20 cellular contexts compared by ENCODE assay signal in genomic region chr1:28364888-28365287, GRCh38. TPM values are rescaled to one million over a fixed set of nuclear protein-coding genes. Genes with fewer than 3 reads are reported as not detected.
DNase-seq lines count a peak whose midpoint lies in the region; ATAC-seq, FAIRE-seq and TF ChIP-seq lines count a peak whose summit lies in the region.
"Had no signal": no experiment of that assay in that cellular context is flagged by ENCODE, and none has a peak within 500 bp of the region (broad histone marks: within the 10 kb centered on the region; RNA-seq: fewer than 3 reads in every experiment).

No MANE protein-coding gene starts in this region.

- H3K4me3 ChIP-seq in astrocyte (ENCODE audit: insufficient read depth, low read depth, low read length) (no peak overlapping the region), endothelial cell of umbilical vein (replicated peaks in 1 of 3; ENCODE audit: insufficient read depth in 1 of 3, low read depth in 1 of 3, low read length in 3 of 3) (no peak overlapping the region), sigmoid colon (no peak overlapping the region)
- H3K4me3 ChIP-seq: GM23248 had no signal

- peak overlapping the region; percentile 34 for H3K4me3 Mint-ChIP-seq in astrocyte (ENCODE audit: unreplicated experiment)
- H3K4me3 Mint-ChIP-seq: CD4-positive, alpha-beta memory T cell had no signal

- TF ChIP-seq CTCF in astrocyte (IDR thresholded peaks at IDR 0.05; ENCODE audit: insufficient read depth, low read depth, low read length) (no peak), endothelial cell of umbilical vein (IDR thresholded peaks at IDR 0.05; ENCODE audit: extremely low read depth in 1 of 2, insufficient read depth in 1 of 2, low read depth in 1 of 2, low read length in 2 of 2) (no peak), sigmoid colon (IDR thresholded peaks at IDR 0.05) (no peak)

- no peak for ATAC-seq in HG02884 (IDR thresholded peaks at IDR 0.05; ENCODE audit: unreplicated experiment)
- no peak for ATAC-seq in GM18519 (IDR thresholded peaks at IDR 0.05; ENCODE audit: low FRiP score, unreplicated experiment)

- dilution Hi-C loops in endothelial cell of umbilical vein (cut with MboI; ENCODE audit: extremely low pct_ligation_motif_present, low sequenced_read_pairs) = no loop called here

- no peak overlapping the region for H3K27ac ChIP-seq in astrocyte (ENCODE audit: low read depth, low read length)
- H3K27ac ChIP-seq in endothelial cell of umbilical vein (ENCODE audit: insufficient read depth, low read depth, low read length) = no peak overlapping the region
- no peak overlapping the region for H3K27ac ChIP-seq in sigmoid colon
- H3K27ac ChIP-seq: GM23248 had no signal

- TF ChIP-seq POLR2A in endothelial cell of umbilical vein (IDR thresholded peaks at IDR 0.05; ENCODE audit: low read depth, low read length) (no peak), sigmoid colon (IDR thresholded peaks at IDR 0.05) (no peak)

- CTCF ChIA-PET in endothelial cell of umbilical vein (lab: Charles Lee) = interaction anchor here (2.6 to 3.6 kb wide), 2 partner anchors 10 to 238 kb away, joined by 7 to 20 read pairs; no protein-coding TSS in a partner anchor

- H3K27me3 ChIP-seq in astrocyte (ENCODE audit: insufficient read depth, low read length) = no peaks in the 10 kb centered on the region
- no peaks in the 10 kb centered on the region for H3K27me3 ChIP-seq in endothelial cell of umbilical vein (ENCODE audit: control insufficient read depth in 2 of 2, insufficient read depth in 2 of 2, low read length in 2 of 2)
- no peaks in the 10 kb centered on the region for H3K27me3 ChIP-seq in sigmoid colon

- H3K27ac Mint-ChIP-seq in astrocyte (ENCODE audit: unreplicated experiment) = no peak overlapping the region
- H3K27ac Mint-ChIP-seq: CD4-positive, alpha-beta memory T cell had no signal

- no peaks in the 10 kb centered on the region for H4K20me1 ChIP-seq in astrocyte (ENCODE audit: insufficient read depth, low read length)
- no peaks in the 10 kb centered on the region for H4K20me1 ChIP-seq in endothelial cell of umbilical vein (replicated peaks; ENCODE audit: control insufficient read depth, extremely low read depth, insufficient read depth, low read length)

- H3K27me3 Mint-ChIP-seq in astrocyte (ENCODE audit: low read depth, unreplicated experiment) = no peaks in the 10 kb centered on the region
- H3K27me3 Mint-ChIP-seq: CD4-positive, alpha-beta memory T cell had no signal

- H3K9ac ChIP-seq in astrocyte (ENCODE audit: low read length) (no peak overlapping the region), endothelial cell of umbilical vein (replicated peaks; ENCODE audit: extremely low read depth, insufficient read depth, low read length) (no peak overlapping the region)
- H3K9ac ChIP-seq: GM23248 had no signal

- no peaks in the 10 kb centered on the region for H3K79me2 ChIP-seq in astrocyte (ENCODE audit: insufficient read depth, low read length)
- no peaks in the 10 kb centered on the region for H3K79me2 ChIP-seq in endothelial cell of umbilical vein (ENCODE audit: control insufficient read depth, insufficient read depth, low read length)

- H3K9me3 ChIP-seq in astrocyte (ENCODE audit: insufficient read depth, low read depth, low read length) (no peaks in the 10 kb centered on the region), endothelial cell of umbilical vein (replicated peaks; ENCODE audit: control insufficient read depth, insufficient read depth, low read length) (no peaks in the 10 kb centered on the region), sigmoid colon (no peaks in the 10 kb centered on the region)

- no peaks in the 10 kb centered on the region for H3K9me3 Mint-ChIP-seq in astrocyte (ENCODE audit: unreplicated experiment)
- H3K9me3 Mint-ChIP-seq: CD4-positive, alpha-beta memory T cell had no signal

- no peak overlapping the region for H3K4me2 ChIP-seq in astrocyte (ENCODE audit: low read length)
- H3K4me2 ChIP-seq in endothelial cell of umbilical vein (ENCODE audit: insufficient read depth, low read length) = no peak overlapping the region

- no peak for TF ChIP-seq EP300 in sigmoid colon (IDR thresholded peaks at IDR 0.05)

- no TSS peak for BruUV-seq in endothelial cell of umbilical vein (replicated peaks; lab: Mats Ljungman, UMichigan)

- no peaks in the 10 kb centered on the region for H3K36me3 Mint-ChIP-seq in astrocyte (ENCODE audit: low read depth, unreplicated experiment)

- no peaks in the 10 kb centered on the region for H3K36me3 ChIP-seq in astrocyte (ENCODE audit: insufficient read depth, low read length)
- no peaks in the 10 kb centered on the region for H3K36me3 ChIP-seq in endothelial cell of umbilical vein (ENCODE audit: control insufficient read depth in 2 of 2, extremely low read depth in 1 of 2, insufficient read depth in 2 of 2, low read length in 2 of 2)
- H3K36me3 ChIP-seq in sigmoid colon = no peaks in the 10 kb centered on the region

- H3K9me1 ChIP-seq in endothelial cell of umbilical vein (replicated peaks; ENCODE audit: control insufficient read depth, extremely low read depth, insufficient read depth, low read length) = no peaks in the 10 kb centered on the region

- intact Hi-C loops in endothelial cell of umbilical vein (cut with micrococcal nuclease) (loop anchor here (5.0 kb wide), 1 partner anchor 142 kb away; the partner anchor contains the start of gene RCC1), sigmoid colon (cut with DNase I) (loop anchor here (5.0 kb wide), 2 partner anchors 118 to 237 kb away; no protein-coding TSS in a partner anchor)

- WGBS in sigmoid colon, 2 donors = 36 to 73% methylated on average over 4 of the region's 4 CpGs

- POLR2A ChIA-PET in endothelial cell of umbilical vein (lab: Charles Lee) = interaction anchor here (0.6 kb wide), 1 partner anchor 48 kb away, joined by 3 read pairs; no protein-coding TSS in a partner anchor

- H2AFZ ChIP-seq in astrocyte (ENCODE audit: low read depth, low read length) (no peak overlapping the region), endothelial cell of umbilical vein (ENCODE audit: low read depth, low read length) (no peak overlapping the region)
- H2AFZ ChIP-seq: GM23248 had no signal

- peaks cover 3% of the 10 kb centered on the region for H3K4me1 ChIP-seq in astrocyte (ENCODE audit: insufficient read depth, low read length)
- peaks cover 2% of the 10 kb centered on the region for H3K4me1 ChIP-seq in endothelial cell of umbilical vein (ENCODE audit: control insufficient read depth, extremely low read depth, insufficient read depth, low read length)
- peaks cover 0 to 4% (median 0%) of the 10 kb centered on the region in 4 donors for H3K4me1 ChIP-seq in sigmoid colon

- no peak for DNase-seq in astrocyte (ENCODE audit: low read depth)
- no peak for DNase-seq in endothelial cell of umbilical vein (ENCODE audit: low read depth, low spot score)
- peak; percentile 1 for DNase-seq in sigmoid colon
- no peak for DNase-seq in NCI-H2029 treated with DMSO at 0.1 percent for 48 hours (lab: John Stamatoyannopoulos, UW)
- no peak for DNase-seq in stimulated activated CD4-positive, alpha-beta T cell treated with anti-CD3 and anti-CD28 coated beads, Interleukin-4, amount 100 ng/mL, for 24 hours
- DNase-seq: C1 segment of cervical spinal cord; Calu3; CD4-positive, alpha-beta memory T cell; COR-L47; DMS53; DMS79 treated with DMSO at 0.1 percent for 48 hours; GF-D8; GM23248; H7; HCEC 1CT had no signal

- H3K4me1 Mint-ChIP-seq in astrocyte (ENCODE audit: low read depth, unreplicated experiment) = no peaks in the 10 kb centered on the region

- FAIRE-seq in astrocyte (lab: Jason Lieb, UNC) = no peak
- peak; percentile 4 for FAIRE-seq in endothelial cell of umbilical vein (lab: Jason Lieb, UNC)
- FAIRE-seq: GM12891, GM18507, H1 had no signal

TF ChIP-seq in endothelial cell of umbilical vein, 7 proteins besides CTCF, POLR2A, EP300 and RAD21:
- no peak for TF ChIP-seq POLR2AphosphoS5 (IDR thresholded peaks at IDR 0.05; ENCODE audit: insufficient read depth, low read depth, low read length)
- no peak for TF ChIP-seq FOS (IDR thresholded peaks at IDR 0.05; ENCODE audit: borderline replicate concordance, insufficient read depth, low read length)
- TF ChIP-seq MYC (IDR thresholded peaks at IDR 0.05; ENCODE audit: low read depth, low read length) = no peak
- no peak for TF ChIP-seq GATA2 (IDR thresholded peaks at IDR 0.05; ENCODE audit: insufficient read depth, insufficient read length, low read depth, low read length)
- no peak for TF ChIP-seq EZH2 (IDR thresholded peaks at IDR 0.05; ENCODE audit: borderline replicate concordance, low read depth, low read length, severe bottlenecking)
- no peak for TF ChIP-seq JUN (IDR thresholded peaks at IDR 0.05; ENCODE audit: borderline replicate concordance, insufficient read depth, insufficient read length, low read depth)
- TF ChIP-seq, protein P1, sequence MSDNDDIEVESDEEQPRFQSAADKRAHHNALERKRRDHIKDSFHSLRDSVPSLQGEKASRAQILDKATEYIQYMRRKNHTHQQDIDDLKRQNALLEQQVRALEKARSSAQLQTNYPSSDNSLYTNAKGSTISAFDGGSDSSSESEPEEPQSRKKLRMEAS (IDR thresholded peaks at IDR 0.05; ENCODE audit: insufficient read depth, insufficient read length) = no peak

RNA-seq across cellular contexts. Expression of gene PHACTR4, which starts 4.7 kb away (rescaled TPM):
- total RNA-seq in astrocyte = 72.6 and 78.5 TPM in 2 replicates
- 59.7 and 61.0 TPM in 2 replicates for total RNA-seq in endothelial cell of umbilical vein
- polyA plus RNA-seq in endothelial cell of umbilical vein = 18.2 and 25.4 TPM in 2 replicates
- 23.5 and 25.8 TPM in 2 replicates for polyA plus RNA-seq in endothelial cell of umbilical vein (2011; cell fraction: cytosol; rRNA removed)
- 25.4 and 26.1 TPM in 2 replicates for polyA plus RNA-seq in endothelial cell of umbilical vein (2011; cell fraction: nucleus; rRNA removed)
- polyA plus RNA-seq in endothelial cell of umbilical vein (2012) = 28.3 and 41.3 TPM in 2 replicates
- polyA minus RNA-seq in endothelial cell of umbilical vein = 32.3 and 41.8 TPM in 2 replicates
- polyA minus RNA-seq in endothelial cell of umbilical vein (2011; cell fraction: cytosol; rRNA and poly(A)+ RNA removed) = 17.5 TPM
- polyA minus RNA-seq in endothelial cell of umbilical vein (2011; cell fraction: nucleus; rRNA and poly(A)+ RNA removed) = 25.8 and 32.2 TPM in 2 replicates
- 10 to 100 TPM; 35.2 to 57.4 (median 38.4) TPM for total RNA-seq in sigmoid colon
- 10 to 100 TPM; 21.6 to 31.9 (median 24.4) TPM for polyA plus RNA-seq in sigmoid colon

RNA-seq across cellular contexts. Expression of gene MED18, which starts 36.0 kb away (rescaled TPM):
- 10.4 and 11.6 TPM in 2 replicates for total RNA-seq in astrocyte
- 12.5 and 15.6 TPM in 2 replicates for total RNA-seq in endothelial cell of umbilical vein
- polyA plus RNA-seq in endothelial cell of umbilical vein = 19.7 and 20.2 TPM in 2 replicates
- 15.3 and 16.2 TPM in 2 replicates for polyA plus RNA-seq in endothelial cell of umbilical vein (2011; cell fraction: cytosol; rRNA removed)
- polyA plus RNA-seq in endothelial cell of umbilical vein (2011; cell fraction: nucleus; rRNA removed) = 10.6 and 11.4 TPM in 2 replicates
- 8.6 and 15.2 TPM in 2 replicates for polyA plus RNA-seq in endothelial cell of umbilical vein (2012)
- polyA minus RNA-seq in endothelial cell of umbilical vein = 39.5 and 53.9 TPM in 2 replicates
- polyA minus RNA-seq in endothelial cell of umbilical vein (2011; cell fraction: cytosol; rRNA and poly(A)+ RNA removed) = 20.4 TPM
- polyA minus RNA-seq in endothelial cell of umbilical vein (2011; cell fraction: nucleus; rRNA and poly(A)+ RNA removed) = 5.0 and 5.1 TPM in 2 replicates
- total RNA-seq in sigmoid colon = 10 to 100 TPM in 3 of 4 donors, 1 to 10 TPM in 1; 5.2 to 21.6 (median 12.7) TPM
- 10 to 100 TPM; 16.2 to 31.8 (median 31.0) TPM for polyA plus RNA-seq in sigmoid colon
